ENCODE assay signal across 23 cellular contexts in the genomic region with DNA sequence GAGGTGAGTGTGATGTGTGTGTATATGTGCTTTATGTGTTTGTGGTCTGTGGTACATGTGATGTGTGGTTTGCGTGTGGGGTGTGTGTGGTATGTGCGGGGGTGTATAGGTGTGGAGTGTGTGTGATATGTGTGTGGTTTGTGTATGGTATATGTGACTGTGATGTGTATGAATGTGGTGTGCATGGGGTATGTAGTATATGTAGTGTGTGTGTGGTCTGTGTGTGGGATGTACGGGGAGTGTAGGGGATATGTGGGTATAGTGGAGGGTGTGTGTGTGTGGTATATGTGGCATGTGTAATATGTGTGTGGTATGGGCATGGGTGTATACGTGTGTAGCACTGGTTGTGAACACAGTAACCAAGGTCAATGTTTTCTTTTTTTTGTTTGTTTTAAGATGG.
"Had no signal": no experiment of that assay in that cellular context is flagged by ENCODE, and none has a peak within 500 bp of the region (broad histone marks: within the 10 kb centered on the region; RNA-seq: fewer than 3 reads in every experiment).

No MANE protein-coding gene starts in this region.

- H3K4me2 ChIP-seq: neural progenitor cell, smooth muscle cell had no signal

- H3K27ac Mint-ChIP-seq: neural progenitor cell, progenitor cell of endocrine pancreas had no signal

- ATAC-seq: esophagus mucosa; left colon; left ventricle myocardium superior; naive thymus-derived CD8-positive, alpha-beta T cell; right cardiac atrium had no signal

- H3K4me3 ChIP-seq: heart left ventricle, lung, neural progenitor cell, pancreas, smooth muscle cell, stomach, thoracic aorta, transverse colon, uterus had no signal

- H3K36me3 ChIP-seq: heart left ventricle, neural progenitor cell, pancreas, stomach, thoracic aorta, transverse colon, uterus had no signal

- H3K27me3 ChIP-seq: heart left ventricle, neural progenitor cell, pancreas, stomach, transverse colon, uterus had no signal

- H3K27ac ChIP-seq: heart left ventricle, neural progenitor cell, pancreas, stomach, thoracic aorta, transverse colon, uterus had no signal

- H2AFZ ChIP-seq: neural progenitor cell had no signal

- H3K27me3 Mint-ChIP-seq: progenitor cell of endocrine pancreas had no signal

- H3K4me1 Mint-ChIP-seq: naive thymus-derived CD8-positive, alpha-beta T cell; neural progenitor cell had no signal

- H3K36me3 Mint-ChIP-seq: naive thymus-derived CD8-positive, alpha-beta T cell; neural progenitor cell had no signal

- H3K9me3 Mint-ChIP-seq: neural progenitor cell had no signal

- H3K9me3 ChIP-seq: heart left ventricle, pancreas, stomach, thoracic aorta, transverse colon, uterus had no signal

- H3K4me1 ChIP-seq: pancreas, stomach, transverse colon, uterus had no signal

- H3K4me3 Mint-ChIP-seq: naive thymus-derived CD8-positive, alpha-beta T cell; neural progenitor cell had no signal

- H3K9ac ChIP-seq: neural progenitor cell had no signal

- FAIRE-seq: endometrium, frontal cortex, pancreas had no signal

- DNase-seq: effector memory CD4-positive, alpha-beta T cell; heart left ventricle; hippocampal formation; left colon; left ventricle myocardium superior; mesendoderm; naive thymus-derived CD8-positive, alpha-beta T cell; nucleus accumbens; pancreas; right cardiac atrium; stimulated activated CD4-positive, alpha-beta T cell treated with anti-CD3 and anti-CD28 coated beads, Interleukin-2, amount 100 ng/mL, for 48 hours; stomach; substantia nigra; transverse colon; uterus had no signal
